9 cellular contexts compared by ENCODE assay signal in the genomic region with DNA sequence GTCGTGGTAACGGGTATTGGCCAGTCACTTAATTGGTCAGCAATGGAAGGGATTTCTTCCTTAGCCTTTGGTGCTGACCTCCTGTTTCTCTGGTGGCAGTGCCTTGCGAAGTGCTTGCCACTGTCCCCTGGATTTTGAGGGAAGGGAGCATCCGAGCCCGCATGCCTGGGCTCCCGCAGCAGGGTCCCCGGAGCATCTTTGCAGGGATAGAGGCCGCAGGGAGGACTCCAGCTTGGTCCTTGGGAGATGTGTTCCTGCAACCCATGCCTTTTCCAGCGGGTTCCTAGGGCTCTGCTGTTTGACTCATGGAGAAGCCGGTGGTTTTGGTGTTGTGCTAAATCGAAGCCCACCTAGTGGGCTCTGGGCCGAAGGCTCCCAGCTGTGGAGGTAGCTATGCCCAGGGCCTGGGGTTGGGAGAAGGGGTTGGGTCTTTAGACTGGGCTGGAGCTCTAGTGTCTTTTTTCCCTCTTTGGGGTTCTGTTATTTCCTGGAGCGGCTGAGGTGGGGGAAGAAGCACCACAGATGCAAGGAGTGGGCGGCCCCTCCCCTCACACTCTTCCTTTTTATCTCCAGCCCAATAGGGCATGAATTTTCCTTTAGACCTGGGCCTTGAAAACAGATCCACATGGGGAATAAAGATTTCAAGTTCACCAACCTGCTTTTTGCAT. TPM values are rescaled to one million over a fixed set of nuclear protein-coding genes. Genes with fewer than 3 reads are reported as not detected.
DNase-seq lines count a peak whose midpoint lies in the region; ATAC-seq and TF ChIP-seq lines count a peak whose summit lies in the region.
"Had no signal": no experiment of that assay in that cellular context is flagged by ENCODE, and none has a peak within 500 bp of the region (broad histone marks: within the 10 kb centered on the region; RNA-seq: fewer than 3 reads in every experiment).

No MANE protein-coding gene starts in this region.

- H3K27me3 ChIP-seq in H7 (ENCODE audit: control insufficient read depth, insufficient read depth, low read length), result peaks cover 33% of the 10 kb centered on the region
- no peaks in the 10 kb centered on the region for H3K27me3 ChIP-seq in gastroesophageal sphincter
- H3K27me3 ChIP-seq in gastrocnemius medialis, result peaks cover 21 to 24% (median 21%) of the 10 kb centered on the region in 3 donors
- H3K27me3 ChIP-seq: adrenal gland had no signal

- TF ChIP-seq CTCF in gastroesophageal sphincter (IDR thresholded peaks at IDR 0.05) (no peak), gastrocnemius medialis (IDR thresholded peaks at IDR 0.05 in 4 of 5, conservative IDR thresholded peaks at IDR 0.05 in 1 of 5) (no peak)

- no peaks in the 10 kb centered on the region for H3K27me3 Mint-ChIP-seq in activated CD8-positive, alpha-beta T cell treated with anti-CD3 and anti-CD28 coated beads, Interleukin-2, amount 10 ng/mL, durations not matched to agents 7 days and 5 days (ENCODE audit: low read depth)

- in situ Hi-C loops in gastrocnemius medialis (cut with MboI; ENCODE audit: low sequenced_read_pairs in 4 of 4), result no loop called here

- 0 to 12% methylated on average over 2 to 3 of the region's 14 CpGs for WGBS in gastroesophageal sphincter (ENCODE audit: low coverage in 1 of 2), 2 donors

- no peaks in the 10 kb centered on the region for H3K9me3 ChIP-seq in gastroesophageal sphincter
- no peaks in the 10 kb centered on the region for H3K9me3 ChIP-seq in gastrocnemius medialis
- H3K9me3 ChIP-seq: adrenal gland had no signal

- peaks cover 72% of the 10 kb centered on the region for H3K36me3 Mint-ChIP-seq in activated CD8-positive, alpha-beta T cell treated with anti-CD3 and anti-CD28 coated beads, Interleukin-2, amount 10 ng/mL, durations not matched to agents 7 days and 5 days (ENCODE audit: low read depth)

- H3K4me1 ChIP-seq in gastroesophageal sphincter, result peaks cover 0 to 42% (median 27%) of the 10 kb centered on the region in 3 donors
- H3K4me1 ChIP-seq in gastrocnemius medialis, result peaks cover 18 to 20% of the 10 kb centered on the region in 2 donors

- peak overlapping the region in 3 of 4 donors; percentile 75 to 82 (median 79) for H3K27ac ChIP-seq in gastroesophageal sphincter
- H3K27ac ChIP-seq in gastrocnemius medialis, result peak overlapping the region in 1 of 4 donors; percentile 18

- POLR2A ChIA-PET in activated CD8-positive, alpha-beta T cell treated with anti-CD3 and anti-CD28 coated beads, Interleukin-2, amount 10 ng/mL, durations not matched to agents 7 days and 5 days (lab: Charles Lee), result interaction anchor here (0.8 to 8.8 kb wide), 4 partner anchors 26 to 64 kb away, joined by 3 to 72 read pairs (median 12); a partner anchor contains a TSS

- TF ChIP-seq POLR2A in gastroesophageal sphincter (IDR thresholded peaks at IDR 0.05) (no peak), gastrocnemius medialis (IDR thresholded peaks at IDR 0.05) (no peak)

- CTCF ChIA-PET in activated CD8-positive, alpha-beta T cell treated with anti-CD3 and anti-CD28 coated beads, Interleukin-2, amount 10 ng/mL, durations not matched to agents 7 days and 5 days (lab: Charles Lee), result interaction anchor here (0.6 to 7.4 kb wide), 6 partner anchors 25 to 326 kb away, joined by 3 to 72 read pairs (median 16); a partner anchor contains a TSS

- intact Hi-C loops in gastrocnemius medialis (cut with DNase I; ENCODE audit: low total_unique reads), result no loop called here

- no peak for TF ChIP-seq EP300 in gastroesophageal sphincter (IDR thresholded peaks at IDR 0.05)

- H3K36me3 ChIP-seq in H7 (replicated peaks; ENCODE audit: control insufficient read depth, insufficient read depth, low read length), result no peaks in the 10 kb centered on the region
- H3K36me3 ChIP-seq in gastroesophageal sphincter, result peaks cover 0 to 19% of the 10 kb centered on the region in 2 donors
- no peaks in the 10 kb centered on the region for H3K36me3 ChIP-seq in gastrocnemius medialis
- H3K36me3 ChIP-seq: adrenal gland had no signal

- peak overlapping the region; percentile 67; the same call in 1 of the 2 replicates for H3K4me3 ChIP-seq in H7 (ENCODE audit: insufficient read depth, low read depth, low read length)
- H3K4me3 ChIP-seq in gastroesophageal sphincter, result peak overlapping the region in 1 of 2 donors; percentile 92
- peak overlapping the region; percentile 46 to 89 (median 65) for H3K4me3 ChIP-seq in gastrocnemius medialis

- DNase-seq in H7 (peak; percentile 52), gastrocnemius medialis (no peak), middle frontal gyrus (ENCODE audit: extremely low spot score, low spot score) (no peak), NCI-H2029 (lab: John Stamatoyannopoulos, UW) (no peak), SKM-1 (lab: John Stamatoyannopoulos, UW; ENCODE audit: unreplicated experiment) (no peak)
- DNase-seq in activated CD8-positive, alpha-beta T cell treated with anti-CD3 and anti-CD28 coated beads, Interleukin-2, amount 10 ng/mL, durations not matched to agents 7 days and 5 days, result no peak

- H3K27ac Mint-ChIP-seq in activated CD8-positive, alpha-beta T cell treated with anti-CD3 and anti-CD28 coated beads, Interleukin-2, amount 10 ng/mL, durations not matched to agents 7 days and 5 days, result peak overlapping the region; percentile 81

- no peak for ATAC-seq in activated CD8-positive, alpha-beta T cell treated with anti-CD3 and anti-CD28 coated beads, Interleukin-2, amount 10 ng/mL, durations not matched to agents 7 days and 5 days
- ATAC-seq in gastroesophageal sphincter (no peak), gastrocnemius medialis (no peak), HG03175 (IDR thresholded peaks at IDR 0.05; ENCODE audit: unreplicated experiment) (no peak)

- no peaks in the 10 kb centered on the region for H3K9me3 Mint-ChIP-seq in activated CD8-positive, alpha-beta T cell treated with anti-CD3 and anti-CD28 coated beads, Interleukin-2, amount 10 ng/mL, durations not matched to agents 7 days and 5 days (ENCODE audit: insufficient read depth)

- H3K4me3 Mint-ChIP-seq in activated CD8-positive, alpha-beta T cell treated with anti-CD3 and anti-CD28 coated beads, Interleukin-2, amount 10 ng/mL, durations not matched to agents 7 days and 5 days, result peak overlapping the region; percentile 84

- H3K4me1 Mint-ChIP-seq in activated CD8-positive, alpha-beta T cell treated with anti-CD3 and anti-CD28 coated beads, Interleukin-2, amount 10 ng/mL, durations not matched to agents 7 days and 5 days (ENCODE audit: low read depth), result peaks cover 76% of the 10 kb centered on the region

RNA-seq across cellular contexts. Expression of a gene that starts 39.0 kb away (rescaled TPM):
- 6.9 and 18.1 TPM in 2 replicates for total RNA-seq in H7 (2014; rRNA removed; shearing (Covaris generic))
- 100 to 1,000 TPM; 283 to 285 TPM for total RNA-seq in activated CD8-positive, alpha-beta T cell treated with anti-CD3 and anti-CD28 coated beads, Interleukin-2, amount 10 ng/mL, durations not matched to agents 7 days and 5 days
- 10 to 100 TPM in 3 of 4 donors, 1 to 10 TPM in 1; 8.2 to 18.2 (median 15.4) TPM for total RNA-seq in gastroesophageal sphincter
- 1 to 10 TPM in 2 of 4 donors, under 1 TPM in 2; 0.66 to 2.3 (median 1.3) TPM for total RNA-seq in gastrocnemius medialis

Comparison
In these comparisons a context has a peak if more than half of its experiments do, and no peak if none do; other contexts are left out.
1. RNA of a gene that starts 39.0 kb away (total RNA-seq): 283 to 285 TPM in activated CD8-positive, alpha-beta T cell treated with anti-CD3 and anti-CD28 coated beads, Interleukin-2, amount 10 ng/mL, durations not matched to agents 7 days and 5 days; 8.2 to 18.2 TPM in gastroesophageal sphincter, 6.9 to 18.1 TPM in H7 and 0.66 to 2.3 TPM in gastrocnemius medialis; every median in the first group is over 10 times any median in the second.